In the genomic region with DNA sequence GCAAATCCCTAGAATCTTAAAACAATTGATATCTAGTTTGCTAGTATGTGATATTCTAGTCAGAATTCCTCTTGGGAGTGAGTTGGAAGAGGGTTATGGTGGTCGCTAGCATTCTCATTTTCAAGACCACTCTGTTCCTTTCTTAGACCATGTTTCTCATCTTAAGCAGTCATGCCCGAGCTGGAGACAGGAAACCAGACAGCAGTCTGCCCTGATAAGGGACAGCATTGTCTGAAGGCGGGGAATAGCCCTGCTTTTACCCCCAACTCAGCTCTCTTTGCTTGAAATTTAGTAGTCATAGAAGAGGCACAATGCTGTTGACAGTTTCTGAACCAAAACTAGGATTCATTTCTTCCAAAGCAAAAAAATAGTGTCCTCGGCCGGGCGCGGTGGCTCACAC, we compare ENCODE assay signal across 3 cellular contexts.
TF ChIP-seq lines count a peak whose summit lies in the region.

No MANE protein-coding gene starts in this region.

TF ChIP-seq in SK-N-SH, 30 proteins besides CTCF, POLR2A, EP300 and RAD21:
- TF ChIP-seq, protein P1, sequence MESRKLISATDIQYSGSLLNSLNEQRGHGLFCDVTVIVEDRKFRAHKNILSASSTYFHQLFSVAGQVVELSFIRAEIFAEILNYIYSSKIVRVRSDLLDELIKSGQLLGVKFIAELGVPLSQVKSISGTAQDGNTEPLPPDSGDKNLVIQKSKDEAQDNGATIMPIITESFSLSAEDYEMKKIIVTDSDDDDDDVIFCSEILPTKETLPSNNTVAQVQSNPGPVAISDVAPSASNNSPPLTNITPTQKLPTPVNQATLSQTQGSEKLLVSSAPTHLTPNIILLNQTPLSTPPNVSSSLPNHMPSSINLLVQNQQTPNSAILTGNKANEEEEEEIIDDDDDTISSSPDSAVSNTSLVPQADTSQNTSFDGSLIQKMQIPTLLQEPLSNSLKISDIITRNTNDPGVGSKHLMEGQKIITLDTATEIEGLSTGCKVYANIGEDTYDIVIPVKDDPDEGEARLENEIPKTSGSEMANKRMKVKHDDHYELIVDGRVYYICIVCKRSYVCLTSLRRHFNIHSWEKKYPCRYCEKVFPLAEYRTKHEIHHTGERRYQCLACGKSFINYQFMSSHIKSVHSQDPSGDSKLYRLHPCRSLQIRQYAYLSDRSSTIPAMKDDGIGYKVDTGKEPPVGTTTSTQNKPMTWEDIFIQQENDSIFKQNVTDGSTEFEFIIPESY (IDR thresholded peaks at IDR 0.05; ENCODE audit: borderline replicate concordance, low read depth): no peak
- TF ChIP-seq RXRA (IDR thresholded peaks at IDR 0.05; ENCODE audit: borderline replicate concordance, low read depth): no peak
- no peak for TF ChIP-seq GABPA (IDR thresholded peaks at IDR 0.05; ENCODE audit: low read depth)
- no peak for TF ChIP-seq MXI1 (IDR thresholded peaks at IDR 0.05; ENCODE audit: low read depth, low read length)
- TF ChIP-seq, protein P2, sequence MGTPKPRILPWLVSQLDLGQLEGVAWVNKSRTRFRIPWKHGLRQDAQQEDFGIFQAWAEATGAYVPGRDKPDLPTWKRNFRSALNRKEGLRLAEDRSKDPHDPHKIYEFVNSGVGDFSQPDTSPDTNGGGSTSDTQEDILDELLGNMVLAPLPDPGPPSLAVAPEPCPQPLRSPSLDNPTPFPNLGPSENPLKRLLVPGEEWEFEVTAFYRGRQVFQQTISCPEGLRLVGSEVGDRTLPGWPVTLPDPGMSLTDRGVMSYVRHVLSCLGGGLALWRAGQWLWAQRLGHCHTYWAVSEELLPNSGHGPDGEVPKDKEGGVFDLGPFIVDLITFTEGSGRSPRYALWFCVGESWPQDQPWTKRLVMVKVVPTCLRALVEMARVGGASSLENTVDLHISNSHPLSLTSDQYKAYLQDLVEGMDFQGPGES (IDR thresholded peaks at IDR 0.05; ENCODE audit: low read depth, low read length): no peak
- no peak for TF ChIP-seq RFX5 (IDR thresholded peaks at IDR 0.05; ENCODE audit: low read length)
- no peak for TF ChIP-seq USF1 (IDR thresholded peaks at IDR 0.05; ENCODE audit: borderline replicate concordance, low read depth)
- TF ChIP-seq FOSL2 (IDR thresholded peaks at IDR 0.05; ENCODE audit: borderline replicate concordance, low read depth): no peak
- TF ChIP-seq TAF1 (IDR thresholded peaks at IDR 0.05; ENCODE audit: borderline replicate concordance, low read depth, low read length): no peak
- TF ChIP-seq CHD2 (IDR thresholded peaks at IDR 0.05; ENCODE audit: low read length, partially characterized antibody): no peak
- no peak for TF ChIP-seq SMC3 (IDR thresholded peaks at IDR 0.05; ENCODE audit: low read depth, low read length)
- no peak for TF ChIP-seq TCF12 (IDR thresholded peaks at IDR 0.05)
- TF ChIP-seq TEAD4 (IDR thresholded peaks at IDR 0.05; ENCODE audit: borderline replicate concordance, insufficient read depth): no peak
- no peak for TF ChIP-seq JUND (IDR thresholded peaks at IDR 0.05)
- no peak for TF ChIP-seq NFIC (IDR thresholded peaks at IDR 0.05; ENCODE audit: borderline replicate concordance)
- TF ChIP-seq FOXM1 (IDR thresholded peaks at IDR 0.05; ENCODE audit: low read depth): no peak
- TF ChIP-seq YY1 (IDR thresholded peaks at IDR 0.05; ENCODE audit: low read depth): no peak
- TF ChIP-seq GATA2 (CRISPR knock-in tag; IDR thresholded peaks at IDR 0.05): no peak

TF ChIP-seq in SK-N-SH treated with all-trans-retinoic acid at 6 μM for 48 hours, 23 proteins besides CTCF, POLR2A, EP300 and RAD21 (continued from another document):
- no peak for TF ChIP-seq RARB (CRISPR knock-in tag; IDR thresholded peaks at IDR 0.05)
- TF ChIP-seq PATZ1 (CRISPR knock-in tag; IDR thresholded peaks at IDR 0.05; ENCODE audit: borderline replicate concordance): no peak
- no peak for TF ChIP-seq CSDC2 (CRISPR knock-in tag; IDR thresholded peaks at IDR 0.05)
- no peak for TF ChIP-seq ZNF565 (CRISPR knock-in tag; conservative IDR thresholded peaks at IDR 0.05; ENCODE audit: low read depth)
- no peak for TF ChIP-seq ZNF8 (CRISPR knock-in tag; IDR thresholded peaks at IDR 0.05)
- TF ChIP-seq, protein P3, sequence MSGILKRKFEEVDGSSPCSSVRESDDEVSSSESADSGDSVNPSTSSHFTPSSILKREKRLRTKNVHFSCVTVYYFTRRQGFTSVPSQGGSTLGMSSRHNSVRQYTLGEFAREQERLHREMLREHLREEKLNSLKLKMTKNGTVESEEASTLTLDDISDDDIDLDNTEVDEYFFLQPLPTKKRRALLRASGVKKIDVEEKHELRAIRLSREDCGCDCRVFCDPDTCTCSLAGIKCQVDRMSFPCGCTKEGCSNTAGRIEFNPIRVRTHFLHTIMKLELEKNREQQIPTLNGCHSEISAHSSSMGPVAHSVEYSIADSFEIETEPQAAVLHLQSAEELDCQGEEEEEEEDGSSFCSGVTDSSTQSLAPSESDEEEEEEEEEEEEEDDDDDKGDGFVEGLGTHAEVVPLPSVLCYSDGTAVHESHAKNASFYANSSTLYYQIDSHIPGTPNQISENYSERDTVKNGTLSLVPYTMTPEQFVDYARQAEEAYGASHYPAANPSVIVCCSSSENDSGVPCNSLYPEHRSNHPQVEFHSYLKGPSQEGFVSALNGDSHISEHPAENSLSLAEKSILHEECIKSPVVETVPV (CRISPR knock-in tag; IDR thresholded peaks at IDR 0.05): no peak
- TF ChIP-seq ARNTL (CRISPR knock-in tag; IDR thresholded peaks at IDR 0.05; ENCODE audit: borderline replicate concordance, low read depth): no peak
- no peak for TF ChIP-seq TCF4 (CRISPR knock-in tag; IDR thresholded peaks at IDR 0.05; ENCODE audit: borderline replicate concordance)

TF ChIP-seq in GM12878, 131 proteins besides CTCF, POLR2A, EP300 and RAD21:
- no peak for TF ChIP-seq TBL1XR1 (IDR thresholded peaks at IDR 0.05; ENCODE audit: low read depth, low read length)
- TF ChIP-seq MYC (IDR thresholded peaks at IDR 0.05; ENCODE audit: insufficient read depth, insufficient read length, insufficient replicate concordance, low read length, severe bottlenecking): no peak
- TF ChIP-seq HDAC2 (IDR thresholded peaks at IDR 0.05): no peak
- peak; percentile 82 to 89 for TF ChIP-seq SRF (IDR thresholded peaks at IDR 0.05; ENCODE audit: low read depth in 2 of 2, low read length in 2 of 2)
- TF ChIP-seq KDM1A (IDR thresholded peaks at IDR 0.05; ENCODE audit: borderline replicate concordance): no peak
